In genomic region chr9:85940275-85940831, GRCh38 we compare ENCODE assay signal across 8 cellular contexts. TPM values are rescaled to one million over a fixed set of nuclear protein-coding genes. Genes with fewer than 3 reads are reported as not detected.
DNase-seq lines count a peak whose midpoint lies in the region; ATAC-seq and TF ChIP-seq lines count a peak whose summit lies in the region.

No MANE protein-coding gene starts in this region.

- no peak for TF ChIP-seq POLR2A in uterus (IDR thresholded peaks at IDR 0.05)

- peak overlapping the region; percentile 97 for H3K27ac Mint-ChIP-seq in activated naive CD8-positive, alpha-beta T cell
- H3K27ac Mint-ChIP-seq in activated T-helper 17 cell treated with anti-CD3 and anti-CD28 coated beads, Interleukin-2, amount 50 U/mL, for 72 hours: no peak overlapping the region

- H3K27ac ChIP-seq in right atrium auricular region (peak overlapping the region; percentile 97), left lung (peak overlapping the region; percentile 86 to 97), uterus (peak overlapping the region; percentile 88 to 94)

- peaks cover 13% of the 10 kb centered on the region for H3K4me1 Mint-ChIP-seq in activated naive CD8-positive, alpha-beta T cell (ENCODE audit: low read depth)
- H3K4me1 Mint-ChIP-seq in activated T-helper 17 cell treated with anti-CD3 and anti-CD28 coated beads, Interleukin-2, amount 50 U/mL, for 72 hours: peaks cover 5% of the 10 kb centered on the region

- H3K9me3 ChIP-seq in right atrium auricular region: no peaks in the 10 kb centered on the region
- no peaks in the 10 kb centered on the region for H3K9me3 ChIP-seq in left lung
- no peaks in the 10 kb centered on the region for H3K9me3 ChIP-seq in uterus

- H3K27me3 Mint-ChIP-seq in activated naive CD8-positive, alpha-beta T cell: no peaks in the 10 kb centered on the region
- no peaks in the 10 kb centered on the region for H3K27me3 Mint-ChIP-seq in activated T-helper 17 cell treated with anti-CD3 and anti-CD28 coated beads, Interleukin-2, amount 50 U/mL, for 72 hours

- no peaks in the 10 kb centered on the region for H3K27me3 ChIP-seq in right atrium auricular region
- H3K27me3 ChIP-seq in left lung: no peaks in the 10 kb centered on the region
- H3K27me3 ChIP-seq in uterus: no peaks in the 10 kb centered on the region

- H3K36me3 ChIP-seq in right atrium auricular region: peaks cover 5% of the 10 kb centered on the region
- peaks cover 0 to 11% of the 10 kb centered on the region in 2 donors for H3K36me3 ChIP-seq in left lung
- no peaks in the 10 kb centered on the region for H3K36me3 ChIP-seq in uterus

- no peak for ATAC-seq in Right ventricle myocardium superior (ENCODE audit: poor library complexity)
- ATAC-seq in left lung: no peak
- no peak for ATAC-seq in GM21723 (IDR thresholded peaks at IDR 0.05; ENCODE audit: unreplicated experiment)
- no peak for ATAC-seq in activated T-helper 17 cell treated with anti-CD3 and anti-CD28 coated beads, Interleukin-2, amount 50 U/mL, for 72 hours (replicated peaks)
- no peak for ATAC-seq in HG03025 (IDR thresholded peaks at IDR 0.05; ENCODE audit: low FRiP score, unreplicated experiment)

- peak overlapping the region; percentile 91 for H3K4me3 Mint-ChIP-seq in activated naive CD8-positive, alpha-beta T cell
- H3K4me3 Mint-ChIP-seq in activated T-helper 17 cell treated with anti-CD3 and anti-CD28 coated beads, Interleukin-2, amount 50 U/mL, for 72 hours: no peak overlapping the region

- DNase-seq in right atrium auricular region (ENCODE audit: low spot score) (no peak), Right ventricle myocardium superior (no peak), left lung (no peak), uterus (no peak)

- H3K4me3 ChIP-seq in right atrium auricular region (peak overlapping the region; percentile 95 to 98), left lung (peak overlapping the region; percentile 35 to 96), uterus (peak overlapping the region; percentile 62 to 96)

- intact Hi-C loops in Right ventricle myocardium superior (cut with DNase I) (no loop called here), left lung (cut with DNase I) (no loop called here), uterus (cut with DNase I; ENCODE audit: low total_unique reads) (no loop called here)

- H3K4me1 ChIP-seq in right atrium auricular region (peaks cover 0 to 35% of the 10 kb centered on the region in 2 donors), left lung (peaks cover 16 to 30% of the 10 kb centered on the region in 2 donors), uterus (peaks cover 0 to 8% of the 10 kb centered on the region in 2 donors)

- H3K9me3 Mint-ChIP-seq in activated naive CD8-positive, alpha-beta T cell (ENCODE audit: low read depth): no peaks in the 10 kb centered on the region
- no peaks in the 10 kb centered on the region for H3K9me3 Mint-ChIP-seq in activated T-helper 17 cell treated with anti-CD3 and anti-CD28 coated beads, Interleukin-2, amount 50 U/mL, for 72 hours

- no peaks in the 10 kb centered on the region for H3K36me3 Mint-ChIP-seq in activated naive CD8-positive, alpha-beta T cell
- H3K36me3 Mint-ChIP-seq in activated T-helper 17 cell treated with anti-CD3 and anti-CD28 coated beads, Interleukin-2, amount 50 U/mL, for 72 hours (ENCODE audit: low read depth): no peaks in the 10 kb centered on the region

- TF ChIP-seq CTCF in right atrium auricular region (IDR thresholded peaks at IDR 0.05) (no peak), left lung (IDR thresholded peaks at IDR 0.05) (no peak), uterus (IDR thresholded peaks at IDR 0.05) (no peak)

RNA-seq across cellular contexts. Expression of gene NAA35, which starts 0.6 kb away (rescaled TPM):
- 10 to 100 TPM; 12.1 to 12.4 TPM for total RNA-seq in right atrium auricular region
- total RNA-seq in Right ventricle myocardium superior: 15.5 TPM
- 10 to 100 TPM; 17.9 to 23.0 TPM for total RNA-seq in left lung
- 10 to 100 TPM in 3 of 4 donors, 1 to 10 TPM in 1; 4.4 to 48.1 (median 19.6) TPM for total RNA-seq in uterus
- total RNA-seq in activated T-helper 17 cell treated with anti-CD3 and anti-CD28 coated beads, Interleukin-2, amount 50 U/mL, for 72 hours: 10 to 100 TPM; 29.4 to 32.2 TPM
